17 cellular contexts compared by ENCODE assay signal in genomic region chr2:72927619-72928537, GRCh38. TPM values are rescaled to one million over a fixed set of nuclear protein-coding genes. Genes with fewer than 3 reads are reported as not detected.
"Had no signal": no experiment of that assay in that cellular context is flagged by ENCODE, and none has a peak within 500 bp of the region (broad histone marks: within the 10 kb centered on the region; RNA-seq: fewer than 3 reads in every experiment).

No MANE protein-coding gene starts in this region.

- H3K27ac ChIP-seq: brain microvascular endothelial cell, lower lobe of right lung, right atrium auricular region, SK-N-MC, upper lobe of left lung had no signal

- DNase-seq: activated CD4-positive, alpha-beta T cell treated with anti-CD3 and anti-CD28 coated beads, Interleukin-2, amount 10 ng/mL, durations not matched to agents 24 days and 14 days; activated naive CD4-positive, alpha-beta T cell treated with anti-CD3 and anti-CD28 coated beads, Interleukin-2, amount 50 U/mL, for 16 hours; amygdala; brain microvascular endothelial cell; cerebellar nuclear complex; dermis blood vessel endothelial cell; erythroblast; hippocampal formation; lower lobe of right lung; stimulated activated CD4-positive, alpha-beta T cell treated with anti-CD3 and anti-CD28 coated beads, Interleukin-1b, Interleukin-23, amount 100 ng/mL, for 48 hours; stimulated activated naive B cell treated with anti-CD40 and anti-IgM and Interleukin-4, amounts not matched to agents 10 μg/mL and 1 μg/mL and 100 μg/mL, for 72 hours; T-cell had no signal

- H3K36me3 Mint-ChIP-seq: mesothelial cell of epicardium, T-cell had no signal

- H3K27ac Mint-ChIP-seq: activated CD4-positive, alpha-beta T cell treated with anti-CD3 and anti-CD28 coated beads, Interleukin-2, amount 10 ng/mL, durations not matched to agents 24 days and 14 days; mesothelial cell of epicardium; stimulated activated naive B cell treated with anti-CD40 and anti-IgM and Interleukin-4, amounts not matched to agents 10 μg/mL and 1 μg/mL and 100 μg/mL, for 72 hours; T-cell had no signal

- H3K4me3 ChIP-seq: lower lobe of right lung, right atrium auricular region, SK-N-MC, upper lobe of left lung had no signal

- H3K4me3 Mint-ChIP-seq: activated CD4-positive, alpha-beta T cell treated with anti-CD3 and anti-CD28 coated beads, Interleukin-2, amount 10 ng/mL, durations not matched to agents 24 days and 14 days; mesothelial cell of epicardium; stimulated activated naive B cell treated with anti-CD40 and anti-IgM and Interleukin-4, amounts not matched to agents 10 μg/mL and 1 μg/mL and 100 μg/mL, for 72 hours; T-cell had no signal

- ATAC-seq: lower lobe of right lung; stimulated activated naive B cell treated with anti-CD40 and anti-IgM and Interleukin-4, amounts not matched to agents 10 μg/mL and 1 μg/mL and 100 μg/mL, for 72 hours; T-cell had no signal

- H3K36me3 ChIP-seq: brain microvascular endothelial cell, lower lobe of right lung, right atrium auricular region, upper lobe of left lung had no signal

- H3K9me3 Mint-ChIP-seq: activated CD4-positive, alpha-beta T cell treated with anti-CD3 and anti-CD28 coated beads, Interleukin-2, amount 10 ng/mL, durations not matched to agents 24 days and 14 days; mesothelial cell of epicardium; stimulated activated naive B cell treated with anti-CD40 and anti-IgM and Interleukin-4, amounts not matched to agents 10 μg/mL and 1 μg/mL and 100 μg/mL, for 72 hours; T-cell had no signal

- H3K9me3 ChIP-seq: lower lobe of right lung, right atrium auricular region, upper lobe of left lung had no signal

RNA-seq across cellular contexts. Expression of gene EMX1, which starts 10.6 kb away (rescaled TPM):
- total RNA-seq: activated CD4-positive, alpha-beta T cell treated with anti-CD3 and anti-CD28 coated beads, Interleukin-2, amount 10 ng/mL, durations not matched to agents 24 days and 14 days; dermis blood vessel endothelial cell; glomerular endothelial cell; lower lobe of right lung; mesothelial cell of epicardium; T-cell; upper lobe of left lung had no signal
